Comparison of ENCODE assay signal across 8 cellular contexts in genomic region chr12:32535260-32535999, GRCh38.
DNase-seq lines count a peak whose midpoint lies in the region; ATAC-seq, FAIRE-seq and TF ChIP-seq lines count a peak whose summit lies in the region.

No MANE protein-coding gene starts in this region.

- H3K9me1 ChIP-seq in keratinocyte (ENCODE audit: control insufficient read depth, extremely low read depth, insufficient read depth, low read length) = no peaks in the 10 kb centered on the region

- 23% methylated on average over 6 of the region's 6 CpGs for WGBS in smooth muscle cell (ENCODE audit: low lambda C conversion rate)

- H3K4me1 ChIP-seq in keratinocyte (ENCODE audit: control insufficient read depth, extremely low read depth, insufficient read depth, low read length) (peaks cover 32% of the 10 kb centered on the region), smooth muscle cell (ENCODE audit: low read depth) (peaks cover 16% of the 10 kb centered on the region)

- H3K27me3 ChIP-seq in keratinocyte (ENCODE audit: control insufficient read depth, extremely low read depth, insufficient read depth, low read length) (no peaks in the 10 kb centered on the region), smooth muscle cell (ENCODE audit: low read depth) (no peaks in the 10 kb centered on the region)

- ATAC-seq in HG03175 (IDR thresholded peaks at IDR 0.05; ENCODE audit: unreplicated experiment) (peak; percentile 45), HG03342 (IDR thresholded peaks at IDR 0.05; ENCODE audit: unreplicated experiment) (no peak)

- H3K27ac Mint-ChIP-seq in brain = peak overlapping the region in 3 of 5 experiments; percentile 65 to 93 (median 92)
- no peak overlapping the region for H3K27ac Mint-ChIP-seq in activated naive CD4-positive, alpha-beta T cell treated with anti-CD3 and anti-CD28 coated beads, Interleukin-2, amount 10 ng/mL, durations not matched to agents 7 days and 5 days

- H3K9me3 ChIP-seq in keratinocyte (ENCODE audit: control insufficient read depth, low read depth, low read length) (no peaks in the 10 kb centered on the region), smooth muscle cell (replicated peaks; ENCODE audit: low read depth) (no peaks in the 10 kb centered on the region)

- H3K4me2 ChIP-seq in keratinocyte (ENCODE audit: control insufficient read depth, extremely low read depth, insufficient read depth, low read depth, low read length) = peak overlapping the region; percentile 77
- peak overlapping the region; percentile 80 for H3K4me2 ChIP-seq in smooth muscle cell

- peaks cover 11% of the 10 kb centered on the region for H3K36me3 Mint-ChIP-seq in brain
- H3K36me3 Mint-ChIP-seq in activated naive CD4-positive, alpha-beta T cell treated with anti-CD3 and anti-CD28 coated beads, Interleukin-2, amount 10 ng/mL, durations not matched to agents 7 days and 5 days = no peaks in the 10 kb centered on the region

- peaks cover 19% of the 10 kb centered on the region for H3K79me2 ChIP-seq in keratinocyte (ENCODE audit: control insufficient read depth, insufficient read depth, low read length)
- H3K79me2 ChIP-seq in smooth muscle cell (ENCODE audit: low read depth) = no peaks in the 10 kb centered on the region

- H3K27me3 Mint-ChIP-seq in brain = no peaks in the 10 kb centered on the region
- peaks cover 39% of the 10 kb centered on the region for H3K27me3 Mint-ChIP-seq in activated naive CD4-positive, alpha-beta T cell treated with anti-CD3 and anti-CD28 coated beads, Interleukin-2, amount 10 ng/mL, durations not matched to agents 7 days and 5 days

- TF ChIP-seq CTCF in brain (conservative IDR thresholded peaks at IDR 0.05) = no peak
- no peak for TF ChIP-seq CTCF in keratinocyte (optimal IDR thresholded peaks at IDR 0.05 in 1 of 3, IDR thresholded peaks at IDR 0.05 in 1 of 3, conservative IDR thresholded peaks at IDR 0.05 in 1 of 3; ENCODE audit: extremely low read depth in 1 of 3, insufficient read depth in 2 of 3, low read length in 3 of 3)
- no peak for TF ChIP-seq CTCF in smooth muscle cell (IDR thresholded peaks at IDR 0.05; ENCODE audit: borderline replicate concordance, insufficient read depth, poor library complexity, severe bottlenecking)

- peak; percentile 77 for FAIRE-seq in keratinocyte (lab: Jason Lieb, UNC)

- no peak overlapping the region for H3K9ac ChIP-seq in keratinocyte (ENCODE audit: control insufficient read depth, extremely low read depth, insufficient read depth, low read length)
- H3K9ac ChIP-seq in smooth muscle cell (ENCODE audit: low read depth) = no peak overlapping the region

- peaks cover 3% of the 10 kb centered on the region for H3F3A ChIP-seq in smooth muscle cell (ENCODE audit: low read depth)

- H3K4me1 Mint-ChIP-seq in brain = peaks cover 75% of the 10 kb centered on the region
- H3K4me1 Mint-ChIP-seq in activated naive CD4-positive, alpha-beta T cell treated with anti-CD3 and anti-CD28 coated beads, Interleukin-2, amount 10 ng/mL, durations not matched to agents 7 days and 5 days = no peaks in the 10 kb centered on the region

- no peaks in the 10 kb centered on the region for H3K9me3 Mint-ChIP-seq in brain
- H3K9me3 Mint-ChIP-seq in activated naive CD4-positive, alpha-beta T cell treated with anti-CD3 and anti-CD28 coated beads, Interleukin-2, amount 10 ng/mL, durations not matched to agents 7 days and 5 days = no peaks in the 10 kb centered on the region

- no peak overlapping the region for H3K27ac ChIP-seq in keratinocyte (ENCODE audit: control insufficient read depth, insufficient read depth, low read length)
- no peak overlapping the region for H3K27ac ChIP-seq in smooth muscle cell (ENCODE audit: low read depth)

- dilution Hi-C loops in keratinocyte (cut with MboI; ENCODE audit: extremely low pct_ligation_motif_present, low sequenced_read_pairs) = no loop called here

- no peaks in the 10 kb centered on the region for H3K36me3 ChIP-seq in keratinocyte (ENCODE audit: control insufficient read depth in 2 of 2, extremely low read depth in 1 of 2, insufficient read depth in 2 of 2, low read length in 2 of 2)
- no peaks in the 10 kb centered on the region for H3K36me3 ChIP-seq in smooth muscle cell (ENCODE audit: low read depth)

- H3K4me3 Mint-ChIP-seq in brain = peak overlapping the region in 4 of 5 experiments; percentile 55 to 86 (median 76)
- H3K4me3 Mint-ChIP-seq in activated naive CD4-positive, alpha-beta T cell treated with anti-CD3 and anti-CD28 coated beads, Interleukin-2, amount 10 ng/mL, durations not matched to agents 7 days and 5 days = no peak overlapping the region

- H2AFZ ChIP-seq in keratinocyte (ENCODE audit: control insufficient read depth, low read length) (no peak overlapping the region), smooth muscle cell (ENCODE audit: low read depth) (no peak overlapping the region)

- peak overlapping the region in 1 of 3 experiments; percentile 0 for H3K4me3 ChIP-seq in keratinocyte (ENCODE audit: control insufficient read depth in 2 of 3, extremely low read depth in 1 of 3, insufficient read depth in 2 of 3, low read depth in 1 of 3, low read length in 3 of 3)
- H3K4me3 ChIP-seq in smooth muscle cell = peak overlapping the region; percentile 46

- DNase-seq in COR-L47 (lab: John Stamatoyannopoulos, UW) (peak; percentile 78), NCI-H69 (lab: John Stamatoyannopoulos, UW) (peak; percentile 100), keratinocyte (ENCODE audit: low read depth, low spot score) (no peak), smooth muscle cell (lab: John Stamatoyannopoulos, UW; ENCODE audit: unreplicated experiment) (no peak)
- DNase-seq in activated naive CD4-positive, alpha-beta T cell treated with anti-CD3 and anti-CD28 coated beads, Interleukin-2, amount 10 ng/mL, durations not matched to agents 7 days and 5 days = no peak

- CTCF ChIA-PET in activated naive CD4-positive, alpha-beta T cell treated with anti-CD3 and anti-CD28 coated beads, Interleukin-2, amount 10 ng/mL, durations not matched to agents 7 days and 5 days (lab: Charles Lee) = interaction anchor here (0.6 kb wide), 1 partner anchor 1263 kb away, joined by 3 read pairs; no protein-coding TSS in a partner anchor

- H4K20me1 ChIP-seq in keratinocyte (ENCODE audit: control insufficient read depth, extremely low read depth, insufficient read depth, low read length) = peaks cover 4% of the 10 kb centered on the region
- H4K20me1 ChIP-seq in smooth muscle cell (ENCODE audit: low read depth) = no peaks in the 10 kb centered on the region

Comparison
In these comparisons a context has a peak if more than half of its experiments do, and no peak if none do; other contexts are left out.
1. DNase-seq: peak in COR-L47 (single experiment) and NCI-H69 (single experiment); none in keratinocyte (single experiment), smooth muscle cell (single experiment) and activated naive CD4-positive, alpha-beta T cell treated with anti-CD3 and anti-CD28 coated beads, Interleukin-2, amount 10 ng/mL, durations not matched to agents 7 days and 5 days (single experiment).